In the genomic region with DNA sequence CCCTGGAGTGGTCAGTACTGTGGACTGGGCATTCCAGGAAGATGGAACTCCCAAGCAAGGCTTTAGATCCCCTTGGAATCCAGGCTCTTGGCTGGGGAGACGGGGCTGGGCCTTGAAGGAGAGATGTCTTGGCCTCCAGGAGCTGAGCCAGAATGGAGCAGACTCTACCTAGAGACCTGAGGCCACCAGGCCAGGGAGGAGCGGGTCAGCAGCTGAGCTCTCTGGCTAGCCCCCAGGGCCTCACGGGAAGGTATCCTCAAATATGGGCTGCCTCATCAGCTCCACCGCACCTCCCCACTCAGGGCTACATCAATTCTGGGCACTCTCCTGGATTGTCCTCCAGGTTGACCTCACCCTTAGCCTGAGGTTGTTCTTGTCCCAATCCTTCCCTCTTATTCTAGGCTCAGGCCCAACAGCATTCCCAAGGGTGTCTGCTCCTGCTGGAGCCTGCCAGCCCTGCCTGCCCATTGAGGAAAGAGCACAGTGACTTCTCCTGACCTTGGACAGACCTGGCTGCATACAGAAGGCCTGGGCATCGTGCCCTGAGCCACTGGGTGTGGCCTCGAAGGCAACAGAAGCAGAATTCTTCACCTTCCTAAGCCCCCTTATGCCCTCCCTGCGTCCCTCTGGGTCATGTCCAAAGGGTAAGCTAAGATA, we compare ENCODE assay signal across 17 cellular contexts. TPM values are rescaled to one million over a fixed set of nuclear protein-coding genes. Genes with fewer than 3 reads are reported as not detected.
DNase-seq lines count a peak whose midpoint lies in the region; ATAC-seq and TF ChIP-seq lines count a peak whose summit lies in the region.
"Had no signal": no experiment of that assay in that cellular context is flagged by ENCODE, and none has a peak within 500 bp of the region (broad histone marks: within the 10 kb centered on the region; RNA-seq: fewer than 3 reads in every experiment).

No MANE protein-coding gene starts in this region.

- peaks cover 5% of the 10 kb centered on the region for H3K4me1 Mint-ChIP-seq in CD14-positive monocyte

- peaks cover 0 to 6% (median 2%) of the 10 kb centered on the region in 7 donors for H3K9me3 Mint-ChIP-seq in CD14-positive monocyte
- H3K9me3 Mint-ChIP-seq: dendritic cell treated with granulocyte-macrophage colony-stimulating factor and Interleukin-4, amounts not matched to agents 40 ng/mL and 50 ng/mL, for 4 days; stimulated activated naive CD8-positive, alpha-beta T cell treated with anti-CD3 and anti-CD28 coated beads, Interleukin-15, Interleukin-2, amounts not matched to agents 100 ng/mL and 50 ng/mL, for 24 hours; T-helper 2 cell treated with Interferon-gamma antibody and Interleukin-4, amounts not matched to agents 5 μg/mL and 100 μg/mL, for 36 hours had no signal

- in situ Hi-C loops in G401 (cut with HindIII; ENCODE audit: low sequenced_read_pairs): no loop called here

- H3K27me3 Mint-ChIP-seq in CD14-positive monocyte (ENCODE audit: low read depth in 3 of 3): peaks cover 24 to 42% (median 34%) of the 10 kb centered on the region in 3 donors

- H3K9me3 ChIP-seq in ascending aorta (no peaks in the 10 kb centered on the region), left ventricle myocardium inferior (replicated peaks) (no peaks in the 10 kb centered on the region)
- H3K9me3 ChIP-seq: psoas muscle had no signal

- ATAC-seq in sciatic nerve (peak; percentile 1), HG02884 (IDR thresholded peaks at IDR 0.05; ENCODE audit: unreplicated experiment) (no peak)
- ATAC-seq: activated CD4-positive, CD25-positive, alpha-beta regulatory T cell treated with anti-CD3 and anti-CD28 coated beads, Interleukin-2, amount 50 U/mL, for 24 hours; psoas muscle had no signal

- peaks cover 0 to 2% of the 10 kb centered on the region in 2 donors for H3K36me3 Mint-ChIP-seq in CD14-positive monocyte

- no peak overlapping the region for H3K27ac Mint-ChIP-seq in CD14-positive monocyte
- H3K27ac Mint-ChIP-seq: dendritic cell treated with granulocyte-macrophage colony-stimulating factor and Interleukin-4, amounts not matched to agents 40 ng/mL and 50 ng/mL, for 4 days; stimulated activated naive CD8-positive, alpha-beta T cell treated with anti-CD3 and anti-CD28 coated beads, Interleukin-15, Interleukin-2, amounts not matched to agents 100 ng/mL and 50 ng/mL, for 24 hours; T-helper 2 cell treated with Interferon-gamma antibody and Interleukin-4, amounts not matched to agents 5 μg/mL and 100 μg/mL, for 36 hours had no signal

- no peaks in the 10 kb centered on the region for H3K36me3 ChIP-seq in ascending aorta
- no peaks in the 10 kb centered on the region for H3K36me3 ChIP-seq in left ventricle myocardium inferior

- DNase-seq in CD14-positive monocyte (ENCODE audit: low spot score): peak; percentile 37
- peak in 1 of 2 donors; percentile 87 for DNase-seq in ascending aorta (ENCODE audit: low spot score in 2 of 2)
- peak; percentile 64 for DNase-seq in left ventricle myocardium inferior
- DNase-seq in sciatic nerve (ENCODE audit: low spot score): peak; percentile 62
- no peak for DNase-seq in GM20000 (ENCODE audit: low spot score)
- no peak for DNase-seq in NCI-H2107 (lab: John Stamatoyannopoulos, UW)
- DNase-seq in G401 (ENCODE audit: low spot score): no peak
- DNase-seq: GM23248; NCI-H1694 treated with DMSO at 0.1 percent for 48 hours; stimulated activated CD4-positive, alpha-beta T cell treated with anti-CD3 and anti-CD28 coated beads, Interleukin-15, amount 100 ng/mL, for 24 hours had no signal

- H3K27ac ChIP-seq in ascending aorta (peak overlapping the region; percentile 80 to 88), left ventricle myocardium inferior (replicated peaks) (peak overlapping the region; percentile 68)
- H3K27ac ChIP-seq: GM23248, psoas muscle had no signal

- H3K4me1 ChIP-seq in ascending aorta: peaks cover 5 to 31% of the 10 kb centered on the region in 2 donors
- H3K4me1 ChIP-seq in left ventricle myocardium inferior: peaks cover 40% of the 10 kb centered on the region
- H3K4me1 ChIP-seq: Caco-2 had no signal

- H3K27me3 ChIP-seq in ascending aorta (no peaks in the 10 kb centered on the region), left ventricle myocardium inferior (ENCODE audit: low read depth) (no peaks in the 10 kb centered on the region)

- no peak for TF ChIP-seq CTCF in CD14-positive monocyte (IDR thresholded peaks at IDR 0.05)
- no peak for TF ChIP-seq CTCF in ascending aorta (IDR thresholded peaks at IDR 0.05)
- no peak for TF ChIP-seq CTCF in left ventricle myocardium inferior (IDR thresholded peaks at IDR 0.05; ENCODE audit: borderline replicate concordance)
- no peak for TF ChIP-seq CTCF in GM20000 (IDR thresholded peaks at IDR 0.05; ENCODE audit: extremely low read depth, missing control alignments)

- intact Hi-C loops in CD14-positive monocyte (cut with micrococcal nuclease): loop anchor here in 1 of 2 donors (10.0 kb wide), 1 partner anchor 450 kb away; no protein-coding TSS in a partner anchor
- intact Hi-C loops in ascending aorta (cut with DNase I): loop anchor here (5.0 to 10.0 kb wide), 3 partner anchors 150 to 620 kb away; a partner anchor contains a TSS
- intact Hi-C loops in left ventricle myocardium inferior (cut with micrococcal nuclease): no loop called here
- intact Hi-C loops in sciatic nerve (cut with DNase I): no loop called here

- no peak overlapping the region for H3K4me3 Mint-ChIP-seq in CD14-positive monocyte
- H3K4me3 Mint-ChIP-seq: dendritic cell treated with granulocyte-macrophage colony-stimulating factor and Interleukin-4, amounts not matched to agents 40 ng/mL and 50 ng/mL, for 4 days; stimulated activated naive CD8-positive, alpha-beta T cell treated with anti-CD3 and anti-CD28 coated beads, Interleukin-15, Interleukin-2, amounts not matched to agents 100 ng/mL and 50 ng/mL, for 24 hours; T-helper 2 cell treated with Interferon-gamma antibody and Interleukin-4, amounts not matched to agents 5 μg/mL and 100 μg/mL, for 36 hours had no signal

- H3K4me3 ChIP-seq in ascending aorta (no peak overlapping the region), left ventricle myocardium inferior (no peak overlapping the region)
- H3K4me3 ChIP-seq: GM23248, psoas muscle had no signal

RNA-seq across cellular contexts. Expression of a gene that starts 3.0 kb away (rescaled TPM):
- polyA plus RNA-seq in CD14-positive monocyte: not detected
- 49.1 TPM for total RNA-seq in ascending aorta
- total RNA-seq in left ventricle myocardium inferior: 4.8 TPM
- 50.2 TPM for total RNA-seq in sciatic nerve
- not detected in 2 replicates for total RNA-seq in G401 (2014; rRNA removed; shearing (Covaris generic))
- total RNA-seq: Caco-2 had no signal

RNA-seq across cellular contexts. Expression of a gene that starts 26.8 kb away (rescaled TPM):
- polyA plus RNA-seq in CD14-positive monocyte: under 1 TPM; 0.45 to 0.99 TPM
- total RNA-seq in ascending aorta (22.6 TPM), left ventricle myocardium inferior (80.5 TPM), sciatic nerve (26.9 TPM)
- 24.7 and 26.2 TPM in 2 replicates for total RNA-seq in G401 (2014; rRNA removed; shearing (Covaris generic))

RNA-seq across cellular contexts. Expression of a gene that starts 39.7 kb away (rescaled TPM):
- polyA plus RNA-seq in CD14-positive monocyte: 10 to 100 TPM; 12.2 to 13.0 TPM
- total RNA-seq in ascending aorta (18.1 TPM), left ventricle myocardium inferior (2.0 TPM), sciatic nerve (5.7 TPM)
- total RNA-seq in G401 (2014; rRNA removed; shearing (Covaris generic)): 0.31 TPM in 1 of 2 replicates, not detected in the other

Comparison
In these comparisons a context has a peak if more than half of its experiments do, and no peak if none do; other contexts are left out.
1. DNase-seq: peak in CD14-positive monocyte (single experiment), left ventricle myocardium inferior (single experiment) and sciatic nerve (single experiment); none in GM20000 (single experiment), NCI-H2107 (single experiment) and G401 (single experiment).